9 cellular contexts compared by ENCODE assay signal in genomic region chr22:30325065-30325720, GRCh38. TPM values are rescaled to one million over a fixed set of nuclear protein-coding genes. Genes with fewer than 3 reads are reported as not detected.
DNase-seq lines count a peak whose midpoint lies in the region; ATAC-seq and TF ChIP-seq lines count a peak whose summit lies in the region.
"Had no signal": no experiment of that assay in that cellular context is flagged by ENCODE, and none has a peak within 500 bp of the region (broad histone marks: within the 10 kb centered on the region; RNA-seq: fewer than 3 reads in every experiment).

No MANE protein-coding gene starts in this region.

- H3K9ac ChIP-seq in rectal smooth muscle tissue (ENCODE audit: low read length): peak overlapping the region; percentile 71

- TF ChIP-seq POLR2A in gastroesophageal sphincter (IDR thresholded peaks at IDR 0.05): no peak

- no peak for TF ChIP-seq EP300 in gastroesophageal sphincter (IDR thresholded peaks at IDR 0.05)

- no peaks in the 10 kb centered on the region for H3K9me3 ChIP-seq in gastroesophageal sphincter

- peak; percentile 59 for ATAC-seq in gastroesophageal sphincter
- no peak for ATAC-seq in HG02678 (IDR thresholded peaks at IDR 0.05; ENCODE audit: unreplicated experiment)

- TF ChIP-seq CTCF in WI38 (IDR thresholded peaks at IDR 0.05; ENCODE audit: low read depth, low read length) (no peak), gastroesophageal sphincter (IDR thresholded peaks at IDR 0.05) (no peak)

- H3K36me3 ChIP-seq in gastroesophageal sphincter: peaks cover 0 to 15% of the 10 kb centered on the region in 2 donors
- peaks cover 3% of the 10 kb centered on the region for H3K36me3 ChIP-seq in rectal smooth muscle tissue (ENCODE audit: control insufficient read depth, insufficient read depth, low read length)

- H3K27ac ChIP-seq in gastroesophageal sphincter (peak overlapping the region; percentile 68 to 93 (median 86)), rectal smooth muscle tissue (ENCODE audit: low read depth, low read length) (peak overlapping the region; percentile 84)
- H3K27ac ChIP-seq: 22Rv1 had no signal

- DNase-seq in DMS 273 (lab: John Stamatoyannopoulos, UW; ENCODE audit: unreplicated experiment) (peak; percentile 26), DMS 273 treated with DMSO at 0.1 percent for 48 hours (lab: John Stamatoyannopoulos, UW) (no peak), NCI-H187 treated with DMSO at 0.1 percent for 48 hours (lab: John Stamatoyannopoulos, UW) (no peak)
- DNase-seq in stimulated activated CD8-positive, alpha-beta memory T cell treated with anti-CD3 and anti-CD28 coated beads, Interleukin-4, amount 100 ng/mL, for 48 hours: no peak

- peak overlapping the region; percentile 82 for H3K4me3 ChIP-seq in WI38 (ENCODE audit: low read depth, low read length)
- H3K4me3 ChIP-seq in gastroesophageal sphincter: peak overlapping the region; percentile 67 to 78
- H3K4me3 ChIP-seq in rectal smooth muscle tissue (ENCODE audit: low read length): peak overlapping the region; percentile 92

- H3K27me3 ChIP-seq in gastroesophageal sphincter (no peaks in the 10 kb centered on the region), rectal smooth muscle tissue (ENCODE audit: control insufficient read depth, insufficient read depth, low read length) (no peaks in the 10 kb centered on the region)

- WGBS in gastroesophageal sphincter (ENCODE audit: low coverage in 1 of 2), 2 donors: 20 to 40% methylated on average over 2 to 3 of the region's 5 CpGs

- H3K4me1 ChIP-seq in gastroesophageal sphincter (peaks cover 0 to 70% (median 43%) of the 10 kb centered on the region in 3 donors), rectal smooth muscle tissue (ENCODE audit: control insufficient read depth, insufficient read depth, low read length) (peaks cover 19% of the 10 kb centered on the region)

RNA-seq across cellular contexts. Expression of gene TBC1D10A, which starts 1.5 kb away (rescaled TPM):
- 10 to 100 TPM; 25.3 to 30.8 (median 26.0) TPM for total RNA-seq in gastroesophageal sphincter

RNA-seq across cellular contexts. Expression of gene SF3A1, which starts 31.5 kb away (rescaled TPM):
- total RNA-seq in gastroesophageal sphincter: 10 to 100 TPM; 46.1 to 80.8 (median 63.7) TPM

RNA-seq across cellular contexts. Expression of gene CCDC157, which starts 31.6 kb away (rescaled TPM):
- 1 to 10 TPM in 3 of 4 donors, under 1 TPM in 1; 0.99 to 1.9 (median 1.5) TPM for total RNA-seq in gastroesophageal sphincter

RNA-seq across cellular contexts. Expression of gene CASTOR1, which starts 35.9 kb away (rescaled TPM):
- 10 to 100 TPM; 12.9 to 17.1 (median 16.2) TPM for total RNA-seq in gastroesophageal sphincter

RNA-seq across cellular contexts. Expression of gene OSM, which starts 58.5 kb away (rescaled TPM):
- 1 to 10 TPM in 2 of 4 donors, not detected in 2; 4.1 to 7.7 TPM for total RNA-seq in gastroesophageal sphincter
